Comparison of ENCODE assay signal across 7 cellular contexts in the genomic region with DNA sequence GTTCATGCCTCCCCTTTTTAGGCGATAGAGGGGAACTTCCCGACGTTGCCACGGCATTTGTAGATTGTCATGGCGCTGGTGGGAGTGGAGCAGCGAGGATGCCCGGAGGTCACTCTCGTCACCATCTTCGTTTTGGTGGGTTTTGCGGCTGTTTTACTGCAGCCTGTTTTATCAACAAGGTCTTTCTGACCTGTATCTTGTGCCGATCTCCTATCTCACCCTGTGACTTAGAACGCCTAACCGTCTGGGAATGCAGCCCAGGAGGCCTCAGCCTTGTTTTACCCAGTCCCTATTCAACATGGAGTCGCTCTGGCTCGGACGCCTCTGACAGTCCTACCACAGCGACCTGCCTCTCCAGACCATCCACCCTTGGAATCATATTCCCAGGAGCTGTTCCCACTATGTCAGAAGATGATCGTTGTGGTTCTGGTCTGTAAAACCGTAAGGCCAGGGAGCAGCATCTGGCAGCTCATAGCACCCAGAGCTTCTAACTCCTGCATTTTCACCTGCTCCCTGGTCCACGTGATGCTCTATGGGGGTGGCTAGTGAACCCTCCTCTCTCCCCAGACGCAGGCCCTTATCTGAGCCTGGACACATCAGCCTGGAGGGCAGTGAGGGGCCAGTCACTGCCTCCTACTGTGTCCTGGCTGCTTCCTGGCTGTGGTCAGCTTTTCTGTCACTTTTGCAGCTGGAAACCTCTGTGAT.
"Had no signal": no experiment of that assay in that cellular context is flagged by ENCODE, and none has a peak within 500 bp of the region (broad histone marks: within the 10 kb centered on the region; RNA-seq: fewer than 3 reads in every experiment).

No MANE protein-coding gene starts in this region.

- H2AFZ ChIP-seq: GM23248 had no signal

- DNase-seq: GM23248, GOT3, H7, HCEC 1CT, KBM-7 had no signal

- H3K9ac ChIP-seq: GM23248, KMS-11 had no signal

- H3K4me2 ChIP-seq: KMS-11 had no signal

- ATAC-seq: HepG2 had no signal

- H3K4me3 ChIP-seq: GM23248 had no signal

- H3K27ac ChIP-seq: GM23248, KMS-11 had no signal
